In genomic region chr7:155206286-155207020, GRCh38 we compare ENCODE assay signal across 1 cellular context.
TF ChIP-seq lines count a peak whose summit lies in the region.

No MANE protein-coding gene starts in this region.

TF ChIP-seq in endothelial cell of umbilical vein, 7 proteins besides CTCF, POLR2A, EP300 and RAD21:
- no peak for TF ChIP-seq EZH2 (IDR thresholded peaks at IDR 0.05; ENCODE audit: borderline replicate concordance, low read depth, low read length, severe bottlenecking)
- TF ChIP-seq MAX (IDR thresholded peaks at IDR 0.05; ENCODE audit: insufficient read depth, insufficient read length), result peak; percentile 61
- TF ChIP-seq JUN (IDR thresholded peaks at IDR 0.05; ENCODE audit: borderline replicate concordance, insufficient read depth, insufficient read length, low read depth), result peak; percentile 97
- peak; percentile 98 for TF ChIP-seq FOS (IDR thresholded peaks at IDR 0.05; ENCODE audit: borderline replicate concordance, insufficient read depth, low read length)
- peak; percentile 69 for TF ChIP-seq POLR2AphosphoS5 (IDR thresholded peaks at IDR 0.05; ENCODE audit: insufficient read depth, low read depth, low read length)
TF ChIP-seq in endothelial cell of umbilical vein: peak in this region for 4.
